Comparison of ENCODE assay signal across 8 cellular contexts in genomic region chr15:46312133-46312740, GRCh38.
DNase-seq lines count a peak whose midpoint lies in the region; ATAC-seq and TF ChIP-seq lines count a peak whose summit lies in the region.

No MANE protein-coding gene starts in this region.

- H3K4me3 ChIP-seq in DND-41 (ENCODE audit: low read depth in 1 of 2, low read length in 2 of 2): no peak overlapping the region
- no peak overlapping the region for H3K4me3 ChIP-seq in OCI-LY3 (ENCODE audit: low read length)
- H3K4me3 ChIP-seq in neuronal stem cell (ENCODE audit: low read length in 2 of 2): no peak overlapping the region

- H3K79me1 ChIP-seq in neuronal stem cell (ENCODE audit: low read depth, low read length): no peaks in the 10 kb centered on the region

- H3K23ac ChIP-seq in neuronal stem cell (ENCODE audit: low read depth, low read length, poor library complexity): no peak overlapping the region

- no peak overlapping the region for H2BK12ac ChIP-seq in neuronal stem cell (ENCODE audit: low read length)

- no peak overlapping the region for H2BK120ac ChIP-seq in neuronal stem cell (ENCODE audit: low read depth, low read length)

- no peak overlapping the region for H3K27ac Mint-ChIP-seq in type B pancreatic cell

- no peak overlapping the region for H3K4me3 Mint-ChIP-seq in type B pancreatic cell

- DNase-seq in DND-41: peak; percentile 64
- peak; percentile 32 for DNase-seq in HuH-7 (ENCODE audit: low spot score)
- DNase-seq in activated T-cell treated with anti-CD3 and anti-CD28 coated beads, Interleukin-2, amount 50 U/mL, for 1 hour: peak; percentile 41
- DNase-seq in fibroblast of the conjunctiva (ENCODE audit: low read depth): peak; percentile 27
- DNase-seq in neuronal stem cell (ENCODE audit: low spot score): peak; percentile 78
- DNase-seq in type B pancreatic cell (ENCODE audit: extremely low spot score, unreplicated experiment): peak; percentile 81

- no peak overlapping the region for H3K4me2 ChIP-seq in DND-41 (ENCODE audit: insufficient read depth, low read length)
- H3K4me2 ChIP-seq in OCI-LY3 (ENCODE audit: low read length): no peak overlapping the region
- no peak overlapping the region for H3K4me2 ChIP-seq in neuronal stem cell (ENCODE audit: insufficient read depth, low read length, poor library complexity, severe bottlenecking)

- H4K91ac ChIP-seq in neuronal stem cell (ENCODE audit: low read depth, low read length, poor library complexity): no peak overlapping the region

- H3K9me3 Mint-ChIP-seq in type B pancreatic cell: no peaks in the 10 kb centered on the region

- no peak overlapping the region for H2AK5ac ChIP-seq in neuronal stem cell (ENCODE audit: low read depth, low read length)

- H2BK5ac ChIP-seq in neuronal stem cell (ENCODE audit: low read length): no peak overlapping the region

- H2AFZ ChIP-seq in DND-41 (ENCODE audit: low read depth, low read length) (no peak overlapping the region; the same call in 1 of the 2 replicates), OCI-LY3 (ENCODE audit: low read depth, low read length) (no peak overlapping the region), neuronal stem cell (ENCODE audit: low read length) (no peak overlapping the region)

- no peak overlapping the region for H3K14ac ChIP-seq in neuronal stem cell (ENCODE audit: low read length)

- no peak overlapping the region for H4K8ac ChIP-seq in neuronal stem cell (ENCODE audit: low read depth, low read length)

- WGBS in neuronal stem cell (ENCODE audit: extremely low coverage in 2 of 2, insufficient read length in 2 of 2, insufficient replicate concordance in 1 of 2), 2 donors: no CpG with 5 or more reads among the region's 2 CpGs

- H3K9ac ChIP-seq in DND-41 (ENCODE audit: low read depth, low read length): no peak overlapping the region
- H3K9ac ChIP-seq in OCI-LY3 (ENCODE audit: low read length): no peak overlapping the region
- no peak overlapping the region for H3K9ac ChIP-seq in neuronal stem cell (ENCODE audit: low read depth, low read length, poor library complexity)

- no peaks in the 10 kb centered on the region for H3K4me1 Mint-ChIP-seq in type B pancreatic cell (ENCODE audit: unreplicated experiment)

- ATAC-seq in DND-41 (ENCODE audit: insufficient read depth, low read depth) (peak; percentile 88), GM21528 (IDR thresholded peaks at IDR 0.05; ENCODE audit: low FRiP score, unreplicated experiment) (peak; percentile 93)

- H3K18ac ChIP-seq in neuronal stem cell (ENCODE audit: low read length): no peak overlapping the region

- H3K27ac ChIP-seq in DND-41 (ENCODE audit: low read length) (no peak overlapping the region), OCI-LY3 (ENCODE audit: low read length) (no peak overlapping the region), neuronal stem cell (replicated peaks; ENCODE audit: low read length) (no peak overlapping the region)

- TF ChIP-seq CTCF in DND-41 (IDR thresholded peaks at IDR 0.05; ENCODE audit: borderline replicate concordance, extremely low read depth, low read length, poor library complexity, severe bottlenecking): peak; percentile 88
- peak; percentile 82 for TF ChIP-seq CTCF in OCI-LY3 (IDR thresholded peaks at IDR 0.05; ENCODE audit: low read depth, low read length)
- peak; percentile 96 for TF ChIP-seq CTCF in type B pancreatic cell (conservative IDR thresholded peaks at IDR 0.05)

- H3K4ac ChIP-seq in neuronal stem cell (ENCODE audit: low read length): no peak overlapping the region

- H2BK15ac ChIP-seq in neuronal stem cell (ENCODE audit: low read length): no peak overlapping the region

- H3K36me3 Mint-ChIP-seq in type B pancreatic cell: no peaks in the 10 kb centered on the region

- H3K36me3 ChIP-seq in DND-41 (ENCODE audit: insufficient read depth, low read length) (no peaks in the 10 kb centered on the region), OCI-LY3 (replicated peaks; ENCODE audit: low read depth, low read length) (no peaks in the 10 kb centered on the region), neuronal stem cell (replicated peaks in 1 of 2; ENCODE audit: control insufficient read depth in 2 of 2, insufficient read depth in 2 of 2, low read length in 2 of 2) (no peaks in the 10 kb centered on the region)

- H4K20me1 ChIP-seq in DND-41 (ENCODE audit: insufficient read depth, low read length) (no peaks in the 10 kb centered on the region), OCI-LY3 (ENCODE audit: insufficient read depth, low read length) (no peaks in the 10 kb centered on the region)

- H3K9me3 ChIP-seq in DND-41 (ENCODE audit: insufficient read depth, low read length, severe bottlenecking): no peaks in the 10 kb centered on the region
- no peaks in the 10 kb centered on the region for H3K9me3 ChIP-seq in OCI-LY3 (ENCODE audit: insufficient read depth, low read length)
- H3K9me3 ChIP-seq in neuronal stem cell (replicated peaks in 1 of 2; ENCODE audit: control insufficient read depth in 2 of 2, insufficient read depth in 1 of 2, low read depth in 1 of 2, low read length in 2 of 2): no peaks in the 10 kb centered on the region

- peaks cover 10% of the 10 kb centered on the region for H3K27me3 Mint-ChIP-seq in type B pancreatic cell

- no peaks in the 10 kb centered on the region for H3K79me2 ChIP-seq in DND-41 (ENCODE audit: insufficient read depth, low read length)
- no peaks in the 10 kb centered on the region for H3K79me2 ChIP-seq in OCI-LY3 (ENCODE audit: low read length)

- no peaks in the 10 kb centered on the region for H3K4me1 ChIP-seq in DND-41 (ENCODE audit: insufficient read depth, low read length)
- no peaks in the 10 kb centered on the region for H3K4me1 ChIP-seq in OCI-LY3 (ENCODE audit: low read length)
- no peaks in the 10 kb centered on the region for H3K4me1 ChIP-seq in neuronal stem cell (ENCODE audit: control insufficient read depth in 2 of 2, insufficient read depth in 1 of 2, low read depth in 1 of 2, low read length in 2 of 2)

- no peaks in the 10 kb centered on the region for H3K27me3 ChIP-seq in DND-41 (ENCODE audit: insufficient read depth, low read length, poor library complexity)
- H3K27me3 ChIP-seq in OCI-LY3 (ENCODE audit: low read depth, low read length): peaks cover 17% of the 10 kb centered on the region
- H3K27me3 ChIP-seq in neuronal stem cell (ENCODE audit: control insufficient read depth in 3 of 3, insufficient read depth in 3 of 3, low read depth in 1 of 3, low read length in 3 of 3): no peaks in the 10 kb centered on the region

Comparison
In these comparisons a context has a peak if more than half of its experiments do, and no peak if none do; other contexts are left out.
1. DNase-seq: peak in every context shown above with its lines; median percentile 81 in type B pancreatic cell; 78 in neuronal stem cell; 64 in DND-41; 41 in activated T-cell treated with anti-CD3 and anti-CD28 coated beads, Interleukin-2, amount 50 U/mL, for 1 hour; 32 in HuH-7; 27 in fibroblast of the conjunctiva.